9 cellular contexts compared by ENCODE assay signal in the genomic region with DNA sequence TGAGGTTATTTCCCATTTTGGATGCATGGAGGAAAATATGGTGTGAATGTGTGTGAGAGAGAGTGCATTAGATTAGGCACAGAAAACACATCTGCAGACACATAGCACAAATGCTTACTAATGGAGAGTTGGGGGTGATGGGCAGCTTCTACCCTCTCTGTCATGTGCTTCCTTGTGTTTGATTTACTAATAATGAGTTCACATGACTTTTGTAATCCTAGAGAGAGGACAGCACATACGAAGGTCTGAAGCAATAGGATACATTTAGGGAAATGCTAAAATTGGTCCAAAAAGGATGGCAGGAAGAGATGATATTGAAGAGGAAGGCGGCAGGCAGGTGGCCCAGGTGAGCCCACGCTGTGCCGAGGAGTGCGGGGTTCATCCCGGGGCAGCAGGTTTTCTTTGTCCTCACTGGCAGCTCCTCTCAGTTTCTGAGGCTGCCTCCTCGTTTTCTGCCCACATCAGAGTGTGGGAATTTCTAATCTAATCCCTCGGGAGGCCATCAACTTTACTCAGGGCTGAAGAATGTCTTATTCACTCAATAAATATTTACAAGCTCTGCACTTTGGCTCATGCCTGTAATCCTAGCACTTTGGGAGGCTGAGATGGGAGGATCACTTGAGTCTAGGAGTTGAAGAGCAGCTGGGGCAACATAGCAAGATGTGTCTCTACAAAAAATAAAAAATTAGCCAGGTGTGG. TPM values are rescaled to one million over a fixed set of nuclear protein-coding genes. Genes with fewer than 3 reads are reported as not detected.
DNase-seq lines count a peak whose midpoint lies in the region; TF ChIP-seq lines count a peak whose summit lies in the region.
"Had no signal": no experiment of that assay in that cellular context is flagged by ENCODE, and none has a peak within 500 bp of the region (broad histone marks: within the 10 kb centered on the region; RNA-seq: fewer than 3 reads in every experiment).

No MANE protein-coding gene starts in this region.

- H4K20me1 ChIP-seq in GM23248 (ENCODE audit: insufficient read depth) (no peaks in the 10 kb centered on the region), smooth muscle cell (ENCODE audit: low read depth) (no peaks in the 10 kb centered on the region)

- TF ChIP-seq CTCF in RWPE1 (conservative IDR thresholded peaks at IDR 0.05; ENCODE audit: low read depth) (no peak), fibroblast of mammary gland (conservative IDR thresholded peaks at IDR 0.05; ENCODE audit: control insufficient read depth, insufficient read depth, low read depth, low read length) (no peak), smooth muscle cell (IDR thresholded peaks at IDR 0.05; ENCODE audit: borderline replicate concordance, insufficient read depth, poor library complexity, severe bottlenecking) (no peak)

- WGBS in GM23248 (ENCODE audit: low coverage in 1 of 2, low lambda C conversion rate in 2 of 2, missing lambda C conversion rate in 2 of 2), 2 experiments: 42 to 43% methylated on average over 8 of the region's 8 CpGs
- WGBS in smooth muscle cell (ENCODE audit: low lambda C conversion rate): 16% methylated on average over 8 of the region's 8 CpGs

- POLR2A ChIA-PET in RWPE1 (lab: Yijun Ruan, JAX; ENCODE audit: low non-redundant PET): no interaction called here

- CTCF ChIA-PET in RWPE1 (lab: Yijun Ruan, JAX): no interaction called here

- H3F3A ChIP-seq in GM23248 (ENCODE audit: insufficient read depth): no peaks in the 10 kb centered on the region; the same call in 1 of the 2 replicates
- H3F3A ChIP-seq in smooth muscle cell (ENCODE audit: low read depth): no peaks in the 10 kb centered on the region

- H3K27me3 ChIP-seq in GM23248 (replicated peaks; ENCODE audit: insufficient read depth): no peaks in the 10 kb centered on the region
- H3K27me3 ChIP-seq in smooth muscle cell (ENCODE audit: low read depth): no peaks in the 10 kb centered on the region

- DNase-seq in GM23248: peak; percentile 53
- DNase-seq in RWPE1 (ENCODE audit: low spot score): peak; percentile 32
- peak; percentile 88 for DNase-seq in fibroblast of mammary gland (ENCODE audit: low read depth)
- DNase-seq in smooth muscle cell (lab: John Stamatoyannopoulos, UW; ENCODE audit: unreplicated experiment): no peak
- no peak for DNase-seq in cerebellum (ENCODE audit: low spot score)
- no peak for DNase-seq in NCI-H187 (lab: John Stamatoyannopoulos, UW)
- DNase-seq in NCI-H2029 treated with DMSO at 0.1 percent for 48 hours (lab: John Stamatoyannopoulos, UW): no peak
- DNase-seq: NCI-H526 treated with DMSO at 0.1 percent for 48 hours; stimulated activated CD8-positive, alpha-beta memory T cell treated with anti-CD3 and anti-CD28 coated beads, Interleukin-4, amount 100 ng/mL, for 48 hours had no signal

- H3K27ac ChIP-seq in GM23248 (no peak overlapping the region; the same call in 1 of the 2 replicates), RWPE1 (no peak overlapping the region), smooth muscle cell (ENCODE audit: low read depth) (peak overlapping the region; percentile 82)

- H3K4me1 ChIP-seq in GM23248 (ENCODE audit: insufficient read depth) (no peaks in the 10 kb centered on the region; the same call in 1 of the 2 replicates), smooth muscle cell (ENCODE audit: low read depth) (no peaks in the 10 kb centered on the region)

- in situ Hi-C loops in GM23248 (cut with MboI): no loop called here

- H3K9ac ChIP-seq in GM23248: no peak overlapping the region
- H3K9ac ChIP-seq in smooth muscle cell (ENCODE audit: low read depth): peak overlapping the region; percentile 41

- H3K36me3 ChIP-seq in GM23248 (ENCODE audit: low read depth): no peaks in the 10 kb centered on the region
- H3K36me3 ChIP-seq in smooth muscle cell (ENCODE audit: low read depth): no peaks in the 10 kb centered on the region

- H3K4me2 ChIP-seq in GM23248 (ENCODE audit: unreplicated experiment) (no peak overlapping the region), smooth muscle cell (peak overlapping the region; percentile 79)

- no peaks in the 10 kb centered on the region for H3K9me3 ChIP-seq in GM23248 (ENCODE audit: low read depth)
- H3K9me3 ChIP-seq in smooth muscle cell (replicated peaks; ENCODE audit: low read depth): no peaks in the 10 kb centered on the region

- no peak overlapping the region for H3K4me3 ChIP-seq in GM23248
- H3K4me3 ChIP-seq in fibroblast of mammary gland (ENCODE audit: control insufficient read depth, low read depth, low read length): no peak overlapping the region
- H3K4me3 ChIP-seq in smooth muscle cell: peak overlapping the region; percentile 3

- H3K79me2 ChIP-seq in GM23248 (ENCODE audit: insufficient read depth) (no peaks in the 10 kb centered on the region), smooth muscle cell (ENCODE audit: low read depth) (no peaks in the 10 kb centered on the region)

- H3K9me2 ChIP-seq in GM23248 (ENCODE audit: insufficient read depth): no peaks in the 10 kb centered on the region

- H2AFZ ChIP-seq in GM23248 (no peak overlapping the region), smooth muscle cell (ENCODE audit: low read depth) (no peak overlapping the region)

RNA-seq across cellular contexts. Expression of a gene that starts 15.9 kb away (rescaled TPM):
- 1.8 and 7.1 TPM in 2 replicates for total RNA-seq in GM23248 (2014; rRNA removed; shearing (Covaris generic))
- polyA plus RNA-seq in GM23248 (2016; fragmentation: Nextera tagmentation; extraction: Ambion mirVana) (5.6 and 6.2 TPM in 2 replicates), smooth muscle cell (14.3 and 17.3 TPM in 2 replicates)
- total RNA-seq in smooth muscle cell (22.1 and 29.3 TPM in 2 replicates), cerebellum (33.2 TPM)

Comparison
In these comparisons a context has a peak if more than half of its experiments do, and no peak if none do; other contexts are left out.
1. DNase-seq: peak in GM23248 (single experiment), RWPE1 (single experiment) and fibroblast of mammary gland (single experiment); none in smooth muscle cell (single experiment), cerebellum (single experiment), NCI-H187 (0 of 2) and NCI-H2029 treated with DMSO at 0.1 percent for 48 hours (single experiment).